ENCODE assay signal across 10 cellular contexts in the genomic region with DNA sequence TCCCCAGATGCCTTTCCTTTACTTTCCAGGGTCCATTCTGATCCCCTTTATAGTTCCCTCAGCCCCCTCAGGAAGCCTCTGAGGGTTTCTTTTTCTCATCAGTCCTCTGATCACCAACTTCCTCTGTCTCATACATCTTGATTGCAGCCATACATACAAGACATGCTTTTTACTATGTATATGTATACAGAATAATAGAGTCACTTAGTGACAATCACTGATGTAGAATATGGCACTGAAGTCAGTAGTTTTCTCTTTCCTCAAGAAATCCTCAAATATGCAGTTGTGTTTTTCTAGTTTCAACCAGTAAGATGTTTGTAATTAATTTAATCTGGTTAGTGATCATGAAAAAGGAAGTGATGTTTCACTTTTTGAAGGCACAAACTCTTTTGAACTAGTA.
DNase-seq lines count a peak whose midpoint lies in the region; ATAC-seq and TF ChIP-seq lines count a peak whose summit lies in the region.
"Had no signal": no experiment of that assay in that cellular context is flagged by ENCODE, and none has a peak within 500 bp of the region (broad histone marks: within the 10 kb centered on the region; RNA-seq: fewer than 3 reads in every experiment).

No MANE protein-coding gene starts in this region.

- H3K9me3 ChIP-seq in DND-41 (ENCODE audit: insufficient read depth, low read length, severe bottlenecking): no peaks in the 10 kb centered on the region
- H3K9me3 ChIP-seq in SJCRH30 (replicated peaks): no peaks in the 10 kb centered on the region
- no peaks in the 10 kb centered on the region for H3K9me3 ChIP-seq in stomach

- no peaks in the 10 kb centered on the region for H3K27me3 Mint-ChIP-seq in activated naive CD8-positive, alpha-beta T cell treated with anti-CD3 and anti-CD28 coated beads, Interleukin-2, amount 50 U/mL, for 24 hours

- no peak overlapping the region for H2AFZ ChIP-seq in DND-41 (ENCODE audit: low read depth, low read length)

- H3K9ac ChIP-seq in DND-41 (ENCODE audit: low read depth, low read length): no peak overlapping the region

- H3K4me1 ChIP-seq in DND-41 (ENCODE audit: insufficient read depth, low read length): peaks cover 33% of the 10 kb centered on the region
- H3K4me1 ChIP-seq in SJCRH30: peaks cover 16% of the 10 kb centered on the region
- peaks cover 0 to 26% (median 10%) of the 10 kb centered on the region in 4 donors for H3K4me1 ChIP-seq in stomach

- no peaks in the 10 kb centered on the region for H3K27me3 ChIP-seq in DND-41 (ENCODE audit: insufficient read depth, low read length, poor library complexity)
- H3K27me3 ChIP-seq in SJCRH30: no peaks in the 10 kb centered on the region
- H3K27me3 ChIP-seq in stomach: no peaks in the 10 kb centered on the region

- peak overlapping the region; percentile 69 for H3K27ac ChIP-seq in DND-41 (ENCODE audit: low read length)
- no peak overlapping the region for H3K27ac ChIP-seq in SJCRH30
- H3K27ac ChIP-seq in stomach: no peak overlapping the region

- H3K36me3 Mint-ChIP-seq in activated naive CD8-positive, alpha-beta T cell treated with anti-CD3 and anti-CD28 coated beads, Interleukin-2, amount 50 U/mL, for 24 hours (ENCODE audit: low read depth): no peaks in the 10 kb centered on the region

- H3K9me3 Mint-ChIP-seq in activated naive CD8-positive, alpha-beta T cell treated with anti-CD3 and anti-CD28 coated beads, Interleukin-2, amount 50 U/mL, for 24 hours: no peaks in the 10 kb centered on the region
- H3K9me3 Mint-ChIP-seq: endodermal cell had no signal

- ATAC-seq in DND-41 (ENCODE audit: insufficient read depth, low read depth) (peak; percentile 70), GM19351 (IDR thresholded peaks at IDR 0.05; ENCODE audit: unreplicated experiment) (peak; percentile 13), HG03460 (IDR thresholded peaks at IDR 0.05; ENCODE audit: unreplicated experiment) (peak; percentile 33), HG03097 (IDR thresholded peaks at IDR 0.05; ENCODE audit: low FRiP score, unreplicated experiment) (no peak)
- ATAC-seq in activated naive CD8-positive, alpha-beta T cell treated with anti-CD3 and anti-CD28 coated beads, Interleukin-2, amount 50 U/mL, for 24 hours: no peak

- H4K20me1 ChIP-seq in DND-41 (ENCODE audit: insufficient read depth, low read length): no peaks in the 10 kb centered on the region

- H3K4me3 Mint-ChIP-seq in activated naive CD8-positive, alpha-beta T cell treated with anti-CD3 and anti-CD28 coated beads, Interleukin-2, amount 50 U/mL, for 24 hours: no peak overlapping the region
- H3K4me3 Mint-ChIP-seq: endodermal cell had no signal

- H3K4me3 ChIP-seq in DND-41 (ENCODE audit: low read depth in 1 of 2, low read length in 2 of 2) (peak overlapping the region in 1 of 2 experiments; percentile 22; a peak in 1 of 4 replicates), SJCRH30 (no peak overlapping the region), stomach (no peak overlapping the region)
- H3K4me3 ChIP-seq: skin epidermis had no signal

- peaks cover 40% of the 10 kb centered on the region for H3K4me1 Mint-ChIP-seq in activated naive CD8-positive, alpha-beta T cell treated with anti-CD3 and anti-CD28 coated beads, Interleukin-2, amount 50 U/mL, for 24 hours

- no peaks in the 10 kb centered on the region for H3K79me2 ChIP-seq in DND-41 (ENCODE audit: insufficient read depth, low read length)

- peak overlapping the region; percentile 55 for H3K27ac Mint-ChIP-seq in activated naive CD8-positive, alpha-beta T cell treated with anti-CD3 and anti-CD28 coated beads, Interleukin-2, amount 50 U/mL, for 24 hours
- H3K27ac Mint-ChIP-seq: endodermal cell had no signal

- DNase-seq in DND-41 (peak; percentile 20), SJCRH30 (no peak), stomach (no peak), superior temporal gyrus (ENCODE audit: extremely low spot score) (no peak)
- DNase-seq in activated naive CD8-positive, alpha-beta T cell treated with anti-CD3 and anti-CD28 coated beads, Interleukin-2, amount 50 U/mL, for 24 hours: no peak
- DNase-seq: endodermal cell had no signal

- intact Hi-C loops in stomach (cut with DNase I; ENCODE audit: low total_unique reads): no loop called here

- H3K36me3 ChIP-seq in DND-41 (ENCODE audit: insufficient read depth, low read length) (no peaks in the 10 kb centered on the region), SJCRH30 (no peaks in the 10 kb centered on the region), stomach (no peaks in the 10 kb centered on the region)

- no peak for TF ChIP-seq EP300 in stomach (IDR thresholded peaks at IDR 0.05)

- no peak for TF ChIP-seq CTCF in DND-41 (IDR thresholded peaks at IDR 0.05; ENCODE audit: borderline replicate concordance, extremely low read depth, low read length, poor library complexity, severe bottlenecking)
- TF ChIP-seq CTCF in stomach (IDR thresholded peaks at IDR 0.05): no peak

- peak overlapping the region; percentile 48 for H3K4me2 ChIP-seq in DND-41 (ENCODE audit: insufficient read depth, low read length)

- no peak for TF ChIP-seq POLR2A in stomach (IDR thresholded peaks at IDR 0.05)

Comparison
In these comparisons a context has a peak if more than half of its experiments do, and no peak if none do; other contexts are left out.
1. ATAC-seq: peak in DND-41 (single experiment), GM19351 (single experiment) and HG03460 (single experiment); none in activated naive CD8-positive, alpha-beta T cell treated with anti-CD3 and anti-CD28 coated beads, Interleukin-2, amount 50 U/mL, for 24 hours (single experiment) and HG03097 (single experiment).